ENCODE assay signal across 9 cellular contexts in the genomic region with DNA sequence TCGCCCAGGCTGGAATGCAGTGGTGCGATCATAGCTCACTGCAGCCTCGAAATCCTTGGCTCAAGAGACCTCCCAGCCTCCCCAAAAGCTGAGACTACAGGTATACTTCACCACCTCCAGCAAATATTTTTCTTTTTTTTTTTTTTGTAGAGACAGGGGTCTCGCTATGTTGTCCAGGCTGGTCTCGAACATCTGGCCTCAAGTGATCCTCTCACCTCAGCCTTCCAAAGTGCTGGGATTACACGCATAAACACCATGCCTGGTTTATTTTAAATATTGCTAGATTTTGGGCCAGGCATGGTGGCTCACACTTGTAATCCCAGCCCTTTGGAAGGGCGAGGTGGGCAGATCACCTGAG. TPM values are rescaled to one million over a fixed set of nuclear protein-coding genes. Genes with fewer than 3 reads are reported as not detected.
DNase-seq lines count a peak whose midpoint lies in the region; ATAC-seq, FAIRE-seq and TF ChIP-seq lines count a peak whose summit lies in the region.
"Had no signal": no experiment of that assay in that cellular context is flagged by ENCODE, and none has a peak within 500 bp of the region (broad histone marks: within the 10 kb centered on the region; RNA-seq: fewer than 3 reads in every experiment).

No MANE protein-coding gene starts in this region.

- peak overlapping the region; percentile 69 for H3K4me3 ChIP-seq in HUES6 (ENCODE audit: low read depth, low read length)
- no peak overlapping the region for H3K4me3 ChIP-seq in colonic mucosa
- H3K4me3 ChIP-seq in muscle layer of duodenum (ENCODE audit: low read depth in 1 of 2, low read length in 2 of 2), result peak overlapping the region; percentile 64 to 84

- no peaks in the 10 kb centered on the region for H3K27me3 ChIP-seq in HUES6 (ENCODE audit: control insufficient read depth, insufficient read depth, low read length)
- no peaks in the 10 kb centered on the region for H3K27me3 ChIP-seq in colonic mucosa
- H3K27me3 ChIP-seq in muscle layer of duodenum (ENCODE audit: low read depth, low read length), result no peaks in the 10 kb centered on the region

- H3K4me1 ChIP-seq in HUES6 (ENCODE audit: control insufficient read depth, insufficient read depth, low read length) (peaks cover 13% of the 10 kb centered on the region), colonic mucosa (peaks cover 3% of the 10 kb centered on the region), muscle layer of duodenum (ENCODE audit: control insufficient read depth in 1 of 2, insufficient read depth in 2 of 2, low read length in 2 of 2) (peaks cover 10 to 17% of the 10 kb centered on the region in 2 donors)

- no peak for FAIRE-seq in GM12892 (lab: Jason Lieb, UNC)

- intact Hi-C loops in colonic mucosa (cut with DNase I), result loop anchor here (5.0 kb wide), 1 partner anchor 46 kb away; the partner anchor contains the start of gene DHX37

- peak overlapping the region; percentile 96 for H3K27ac ChIP-seq in 22Rv1
- H3K27ac ChIP-seq in HUES6 (ENCODE audit: low read depth, low read length), result no peak overlapping the region
- peak overlapping the region; percentile 90 for H3K27ac ChIP-seq in colonic mucosa
- peak overlapping the region; percentile 93 for H3K27ac ChIP-seq in muscle layer of duodenum (ENCODE audit: low read length)

- H3K9me3 ChIP-seq in HUES6 (ENCODE audit: control insufficient read depth, insufficient read depth, low read depth, low read length), result no peaks in the 10 kb centered on the region
- no peaks in the 10 kb centered on the region for H3K9me3 ChIP-seq in colonic mucosa
- H3K9me3 ChIP-seq in muscle layer of duodenum (ENCODE audit: control insufficient read depth in 1 of 2, low read length in 2 of 2), result no peaks in the 10 kb centered on the region

- ATAC-seq in HG03432 (IDR thresholded peaks at IDR 0.05; ENCODE audit: unreplicated experiment) (no peak), GM21737 (IDR thresholded peaks at IDR 0.05; ENCODE audit: unreplicated experiment) (no peak)

- DNase-seq in colonic mucosa (no peak), NCI-H128 (lab: John Stamatoyannopoulos, UW; ENCODE audit: unreplicated experiment) (no peak), GM12892 (ENCODE audit: insufficient read length) (no peak)
- DNase-seq: NCI-H2029 treated with DMSO at 0.1 percent for 48 hours had no signal

- H3K36me3 ChIP-seq in HUES6 (ENCODE audit: control insufficient read depth, insufficient read depth, low read length) (peaks cover 10% of the 10 kb centered on the region), colonic mucosa (no peaks in the 10 kb centered on the region), muscle layer of duodenum (ENCODE audit: control insufficient read depth in 1 of 2, insufficient read depth in 2 of 2, low read length in 2 of 2) (peaks cover 0 to 8% of the 10 kb centered on the region in 2 donors)

- H3K9ac ChIP-seq in HUES6 (ENCODE audit: low read length) (no peak overlapping the region), colonic mucosa (ENCODE audit: low read depth in 2 of 2, low read length in 2 of 2) (peak overlapping the region; percentile 45 to 47)

- no peak for TF ChIP-seq POLR2A in GM12892 (IDR thresholded peaks at IDR 0.05; ENCODE audit: low read depth, low read length)

- no peak for TF ChIP-seq CTCF in 22Rv1 (IDR thresholded peaks at IDR 0.05)
- TF ChIP-seq CTCF in colonic mucosa (IDR thresholded peaks at IDR 0.05), result no peak

RNA-seq across cellular contexts. Expression of gene UBC, which starts 26.7 kb away (rescaled TPM):
- 1,000 to 10,000 TPM in 1 of 2 donors, 100 to 1,000 TPM in 1; 903 to 1,043 TPM for total RNA-seq in colonic mucosa
- 929 TPM for polyA plus RNA-seq in GM12892 (2012; ENCODE audit: missing spikeins)

RNA-seq across cellular contexts. Expression of gene DHX37, which starts 47.8 kb away (rescaled TPM):
- total RNA-seq in colonic mucosa, result 10 to 100 TPM; 11.0 to 26.9 TPM
- 10.7 TPM for polyA plus RNA-seq in GM12892 (2012; ENCODE audit: missing spikeins)

RNA-seq across cellular contexts. Expression of gene BRI3BP, which starts 52.3 kb away (rescaled TPM):
- total RNA-seq in colonic mucosa, result 10 to 100 TPM; 50.3 to 81.5 TPM
- 19.7 TPM for polyA plus RNA-seq in GM12892 (2012; ENCODE audit: missing spikeins)
